Comparison of ENCODE assay signal across 6 cellular contexts in the genomic region with DNA sequence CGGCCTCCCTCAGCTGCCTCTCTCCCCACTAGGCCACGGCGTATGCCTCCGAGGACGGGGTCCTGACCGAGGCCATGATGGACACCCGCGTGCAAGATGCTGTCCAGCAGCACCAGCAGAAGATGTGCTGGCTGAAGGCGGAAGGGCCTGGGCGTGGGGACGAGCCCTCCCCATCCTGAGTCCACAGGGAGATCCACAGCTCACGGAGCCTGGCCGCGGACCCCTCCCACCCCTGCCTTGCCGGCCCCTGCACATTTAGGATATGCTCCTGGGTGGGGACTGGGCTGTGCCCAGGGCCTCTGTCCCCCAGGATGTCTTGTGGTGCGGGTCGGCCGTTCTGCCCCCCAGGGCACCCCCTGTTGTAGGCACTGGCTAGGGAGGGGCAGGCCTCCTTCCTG. TPM values are rescaled to one million over a fixed set of nuclear protein-coding genes. Genes with fewer than 3 reads are reported as not detected.
DNase-seq lines count a peak whose midpoint lies in the region; TF ChIP-seq lines count a peak whose summit lies in the region.
"Not testable (repeated sequence)": the region's sequence is repeated elsewhere in the genome, so short reads cannot be mapped to it uniquely, and the experiment has no call there.

No MANE protein-coding gene starts in this region.

- H3K27ac Mint-ChIP-seq in activated T-cell treated with anti-CD3 and anti-CD28 coated beads, Interleukin-2, amount 50 U/mL, for 24 hours, result peak overlapping the region; percentile 44

- H3K4me3 ChIP-seq in BLaER1; HEK293 (ENCODE audit: low read depth, low read length); left ventricle myocardium inferior; osteoblast (ENCODE audit: insufficient read depth, low read length); skeletal muscle tissue (ENCODE audit: low read length in 3 of 3): not testable (repeated sequence)

- not testable (repeated sequence) for H3K4me1 ChIP-seq in BLaER1; HEK293 (ENCODE audit: control insufficient read depth, insufficient read depth, low read length); osteoblast (ENCODE audit: insufficient read depth, low read length)
- H3K4me1 ChIP-seq in left ventricle myocardium inferior, result peaks cover 33% of the 10 kb centered on the region
- peaks cover 14 to 30% (median 29%) of the 10 kb centered on the region in 3 donors for H3K4me1 ChIP-seq in skeletal muscle tissue (ENCODE audit: control insufficient read depth in 3 of 3, insufficient read depth in 3 of 3, low read length in 3 of 3)

- intact Hi-C loops in left ventricle myocardium inferior (cut with micrococcal nuclease), result not testable (repeated sequence)

- H3K27me3 Mint-ChIP-seq in activated T-cell treated with anti-CD3 and anti-CD28 coated beads, Interleukin-2, amount 50 U/mL, for 24 hours, result not testable (repeated sequence)

- H2AFZ ChIP-seq in osteoblast (ENCODE audit: low read length), result not testable (repeated sequence)

- H3K9ac ChIP-seq in BLaER1, result not testable (repeated sequence)
- peak overlapping the region in 2 of 3 donors; percentile 33 to 43 for H3K9ac ChIP-seq in skeletal muscle tissue (ENCODE audit: low read depth in 1 of 3, low read length in 3 of 3)

- TF ChIP-seq CTCF in HEK293 (tag by site-specific recombination; IDR thresholded peaks at IDR 0.05); left ventricle myocardium inferior (IDR thresholded peaks at IDR 0.05; ENCODE audit: borderline replicate concordance); osteoblast (IDR thresholded peaks at IDR 0.05; ENCODE audit: extremely low read depth, low read depth, low read length): not testable (repeated sequence)

- not testable (repeated sequence) for H3K27ac ChIP-seq in BLaER1; HEK293 (ENCODE audit: extremely low read depth, low read depth, low read length); osteoblast (ENCODE audit: low read depth, low read length); skeletal muscle tissue (ENCODE audit: low read depth, low read length)
- peak overlapping the region; percentile 76 for H3K27ac ChIP-seq in left ventricle myocardium inferior (replicated peaks)

- not testable (repeated sequence) for H3K4me1 Mint-ChIP-seq in activated T-cell treated with anti-CD3 and anti-CD28 coated beads, Interleukin-2, amount 50 U/mL, for 24 hours (ENCODE audit: low read depth)

- H3K79me2 ChIP-seq in osteoblast (ENCODE audit: insufficient read depth, low read length), result peaks cover 15% of the 10 kb centered on the region

- CTCF ChIA-PET in HEK293 (lab: Yijun Ruan, JAX), result not testable (repeated sequence)

- POLR2A ChIA-PET in HEK293 (lab: Yijun Ruan, JAX), result interaction anchor here (0.6 kb wide), 1 partner anchor 138 kb away, joined by 3 read pairs; no protein-coding TSS in a partner anchor

- peaks cover 50% of the 10 kb centered on the region for H3K36me3 ChIP-seq in BLaER1
- peaks cover 0 to 64% of the 10 kb centered on the region in 2 experiments; a peak in 2 of 3 replicates for H3K36me3 ChIP-seq in HEK293 (ENCODE audit: control insufficient read depth in 2 of 2, insufficient read depth in 1 of 2, low read length in 2 of 2)
- H3K36me3 ChIP-seq in left ventricle myocardium inferior, result peaks cover 34% of the 10 kb centered on the region
- H3K36me3 ChIP-seq in osteoblast (ENCODE audit: insufficient read depth, low read length), result peaks cover 20% of the 10 kb centered on the region
- H3K36me3 ChIP-seq in skeletal muscle tissue (ENCODE audit: control insufficient read depth in 3 of 3, insufficient read depth in 3 of 3, low read length in 3 of 3), result peaks cover 3 to 14% (median 11%) of the 10 kb centered on the region in 3 donors

- peaks cover 12% of the 10 kb centered on the region for H3K27me3 ChIP-seq in BLaER1
- H3K27me3 ChIP-seq in left ventricle myocardium inferior (ENCODE audit: low read depth); osteoblast (ENCODE audit: insufficient read depth, low read length); skeletal muscle tissue (ENCODE audit: control insufficient read depth in 3 of 3, insufficient read depth in 3 of 3, low read length in 3 of 3): not testable (repeated sequence)

- H3K4me2 ChIP-seq in BLaER1, result peak overlapping the region; percentile 55
- not testable (repeated sequence) for H3K4me2 ChIP-seq in osteoblast (ENCODE audit: insufficient read depth, low read length)

- H4K20me1 ChIP-seq in BLaER1 (peaks cover 22% of the 10 kb centered on the region), osteoblast (ENCODE audit: insufficient read depth, low read length) (peaks cover 16% of the 10 kb centered on the region)

- H3K9me3 ChIP-seq in BLaER1 (peaks cover 24% of the 10 kb centered on the region), left ventricle myocardium inferior (replicated peaks) (peaks cover 18% of the 10 kb centered on the region)
- H3K9me3 ChIP-seq in HEK293 (ENCODE audit: control insufficient read depth, insufficient read depth, low read depth, low read length); osteoblast (ENCODE audit: low read depth, low read length); skeletal muscle tissue (ENCODE audit: control insufficient read depth in 3 of 3, low read length in 3 of 3): not testable (repeated sequence)

- not testable (repeated sequence) for H3K9me3 Mint-ChIP-seq in activated T-cell treated with anti-CD3 and anti-CD28 coated beads, Interleukin-2, amount 50 U/mL, for 24 hours

- H3K36me3 Mint-ChIP-seq in activated T-cell treated with anti-CD3 and anti-CD28 coated beads, Interleukin-2, amount 50 U/mL, for 24 hours (ENCODE audit: low read depth), result peaks cover 43% of the 10 kb centered on the region

- not testable (repeated sequence) for H3K4me3 Mint-ChIP-seq in activated T-cell treated with anti-CD3 and anti-CD28 coated beads, Interleukin-2, amount 50 U/mL, for 24 hours

- DNase-seq in activated T-cell treated with anti-CD3 and anti-CD28 coated beads, Interleukin-2, amount 50 U/mL, for 24 hours; left ventricle myocardium inferior: not testable (repeated sequence)
- DNase-seq in osteoblast (ENCODE audit: insufficient read length, low spot score, missing footprints), result peak; percentile 86

TF ChIP-seq in HEK293, 187 proteins besides CTCF, POLR2A, EP300 and RAD21:
- TF ChIP-seq, protein P1, sequence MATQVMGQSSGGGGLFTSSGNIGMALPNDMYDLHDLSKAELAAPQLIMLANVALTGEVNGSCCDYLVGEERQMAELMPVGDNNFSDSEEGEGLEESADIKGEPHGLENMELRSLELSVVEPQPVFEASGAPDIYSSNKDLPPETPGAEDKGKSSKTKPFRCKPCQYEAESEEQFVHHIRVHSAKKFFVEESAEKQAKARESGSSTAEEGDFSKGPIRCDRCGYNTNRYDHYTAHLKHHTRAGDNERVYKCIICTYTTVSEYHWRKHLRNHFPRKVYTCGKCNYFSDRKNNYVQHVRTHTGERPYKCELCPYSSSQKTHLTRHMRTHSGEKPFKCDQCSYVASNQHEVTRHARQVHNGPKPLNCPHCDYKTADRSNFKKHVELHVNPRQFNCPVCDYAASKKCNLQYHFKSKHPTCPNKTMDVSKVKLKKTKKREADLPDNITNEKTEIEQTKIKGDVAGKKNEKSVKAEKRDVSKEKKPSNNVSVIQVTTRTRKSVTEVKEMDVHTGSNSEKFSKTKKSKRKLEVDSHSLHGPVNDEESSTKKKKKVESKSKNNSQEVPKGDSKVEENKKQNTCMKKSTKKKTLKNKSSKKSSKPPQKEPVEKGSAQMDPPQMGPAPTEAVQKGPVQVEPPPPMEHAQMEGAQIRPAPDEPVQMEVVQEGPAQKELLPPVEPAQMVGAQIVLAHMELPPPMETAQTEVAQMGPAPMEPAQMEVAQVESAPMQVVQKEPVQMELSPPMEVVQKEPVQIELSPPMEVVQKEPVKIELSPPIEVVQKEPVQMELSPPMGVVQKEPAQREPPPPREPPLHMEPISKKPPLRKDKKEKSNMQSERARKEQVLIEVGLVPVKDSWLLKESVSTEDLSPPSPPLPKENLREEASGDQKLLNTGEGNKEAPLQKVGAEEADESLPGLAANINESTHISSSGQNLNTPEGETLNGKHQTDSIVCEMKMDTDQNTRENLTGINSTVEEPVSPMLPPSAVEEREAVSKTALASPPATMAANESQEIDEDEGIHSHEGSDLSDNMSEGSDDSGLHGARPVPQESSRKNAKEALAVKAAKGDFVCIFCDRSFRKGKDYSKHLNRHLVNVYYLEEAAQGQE (tag by site-specific recombination; IDR thresholded peaks at IDR 0.05), result peak; percentile 51; the same call in 1 of the 2 replicates

RNA-seq across cellular contexts. Expression of gene TMEM240, which starts 6.5 kb away (rescaled TPM):
- total RNA-seq in left ventricle myocardium inferior (7.2 TPM), osteoblast (1.8 and 2.7 TPM in 2 replicates), skeletal muscle tissue (2.1 TPM)

RNA-seq across cellular contexts. Expression of gene ATAD3A, which starts 21.9 kb away (rescaled TPM):
- 19.4 TPM for total RNA-seq in left ventricle myocardium inferior
- total RNA-seq in osteoblast, result 18.6 and 19.9 TPM in 2 replicates
- 6.8 TPM for total RNA-seq in skeletal muscle tissue

RNA-seq across cellular contexts. Expression of gene SSU72, which starts 40.8 kb away (rescaled TPM):
- 104 TPM for total RNA-seq in left ventricle myocardium inferior
- 67.2 and 73.1 TPM in 2 replicates for total RNA-seq in osteoblast
- 40.2 TPM for total RNA-seq in skeletal muscle tissue
